Comparison of ENCODE assay signal across 1 cellular context in the genomic region with DNA sequence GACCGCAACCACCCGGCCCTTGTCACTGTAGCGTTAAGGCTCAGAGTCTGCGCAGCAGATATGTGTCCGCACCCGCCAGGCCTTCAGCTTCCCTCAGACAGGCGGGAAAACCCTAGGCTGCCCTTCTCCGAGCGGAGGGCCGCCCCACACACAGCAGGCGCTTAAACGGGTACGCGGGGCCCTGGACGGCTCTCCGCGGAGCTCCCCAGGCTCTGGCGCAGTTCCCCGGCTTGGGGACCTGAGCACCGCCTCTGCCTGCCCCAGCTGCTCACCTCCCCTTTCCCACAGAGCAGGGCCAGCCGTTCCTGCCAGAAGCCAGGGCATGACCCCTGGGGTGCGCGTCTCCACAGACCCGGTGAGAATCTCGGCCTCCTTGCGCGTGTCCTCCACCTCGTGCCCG.
TF ChIP-seq lines count a peak whose summit lies in the region.

No MANE protein-coding gene starts in this region.

TF ChIP-seq in H1, 55 proteins besides CTCF, POLR2A, EP300 and RAD21:
- TF ChIP-seq GABPA (IDR thresholded peaks at IDR 0.05; ENCODE audit: borderline replicate concordance, insufficient read depth, low read length), result no peak
- TF ChIP-seq, protein P1, sequence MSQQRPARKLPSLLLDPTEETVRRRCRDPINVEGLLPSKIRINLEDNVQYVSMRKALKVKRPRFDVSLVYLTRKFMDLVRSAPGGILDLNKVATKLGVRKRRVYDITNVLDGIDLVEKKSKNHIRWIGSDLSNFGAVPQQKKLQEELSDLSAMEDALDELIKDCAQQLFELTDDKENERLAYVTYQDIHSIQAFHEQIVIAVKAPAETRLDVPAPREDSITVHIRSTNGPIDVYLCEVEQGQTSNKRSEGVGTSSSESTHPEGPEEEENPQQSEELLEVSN (IDR thresholded peaks at IDR 0.05), result peak; percentile 75
